ENCODE assay signal across 8 cellular contexts in genomic region chr5:147234098-147234824, GRCh38. TPM values are rescaled to one million over a fixed set of nuclear protein-coding genes. Genes with fewer than 3 reads are reported as not detected.
DNase-seq lines count a peak whose midpoint lies in the region; ATAC-seq and TF ChIP-seq lines count a peak whose summit lies in the region.

No MANE protein-coding gene starts in this region.

- no peak for TF ChIP-seq POLR2A in Peyer's patch (IDR thresholded peaks at IDR 0.05)

- H3K9me3 ChIP-seq in Peyer's patch = no peaks in the 10 kb centered on the region
- H3K9me3 ChIP-seq in neuron (ENCODE audit: low read length) = no peaks in the 10 kb centered on the region

- no peaks in the 10 kb centered on the region for H3K4me1 ChIP-seq in Peyer's patch
- no peaks in the 10 kb centered on the region for H3K4me1 ChIP-seq in neuron (ENCODE audit: insufficient read depth, low read length)

- H3K27me3 ChIP-seq in Peyer's patch (no peaks in the 10 kb centered on the region), neuron (ENCODE audit: insufficient read depth, low read length) (peaks cover 9% of the 10 kb centered on the region)

- no peak for DNase-seq in AG10803 (ENCODE audit: low read depth)
- DNase-seq in Peyer's patch = no peak
- DNase-seq in fibroblast of the aortic adventitia (ENCODE audit: low read depth) = no peak
- no peak for DNase-seq in amniotic stem cell (lab: John Stamatoyannopoulos, UW)
- no peak for DNase-seq in foreskin melanocyte

- no peak for ATAC-seq in GM21447 (IDR thresholded peaks at IDR 0.05; ENCODE audit: unreplicated experiment)
- ATAC-seq in GM21737 (IDR thresholded peaks at IDR 0.05; ENCODE audit: unreplicated experiment) = no peak

- H2AFZ ChIP-seq in neuron (ENCODE audit: low read depth, low read length) = peak overlapping the region; percentile 90

- TF ChIP-seq CTCF in AG10803 (conservative IDR thresholded peaks at IDR 0.05; ENCODE audit: low read length) (no peak; the same call in 1 of the 2 replicates), Peyer's patch (IDR thresholded peaks at IDR 0.05) (no peak), fibroblast of the aortic adventitia (IDR thresholded peaks at IDR 0.05; ENCODE audit: insufficient read depth, low read length) (no peak)

- H3K36me3 ChIP-seq in Peyer's patch (no peaks in the 10 kb centered on the region), neuron (ENCODE audit: insufficient read depth, low read length) (no peaks in the 10 kb centered on the region)

- H3K27ac ChIP-seq in Peyer's patch = peak overlapping the region in 3 of 4 donors; percentile 30 to 56 (median 32)

- H3K4me3 ChIP-seq in AG10803 (ENCODE audit: low read length) (peak overlapping the region; percentile 55), Peyer's patch (peak overlapping the region; percentile 1 to 53 (median 39)), fibroblast of the aortic adventitia (ENCODE audit: low read depth, low read length) (peak overlapping the region; percentile 67), neuron (ENCODE audit: low read length) (peak overlapping the region; percentile 52)

RNA-seq across cellular contexts. Expression of gene STK32A, which starts 0.6 kb away (rescaled TPM):
- 1 to 10 TPM in 1 of 4 donors, under 1 TPM in 3; 0.18 to 4.1 (median 0.32) TPM for total RNA-seq in Peyer's patch
- total RNA-seq in fibroblast of the aortic adventitia (ENCODE audit: low replicate concordance) = 2.3 and 26.0 TPM in 2 replicates
